Comparison of ENCODE assay signal across 8 cellular contexts in the genomic region with DNA sequence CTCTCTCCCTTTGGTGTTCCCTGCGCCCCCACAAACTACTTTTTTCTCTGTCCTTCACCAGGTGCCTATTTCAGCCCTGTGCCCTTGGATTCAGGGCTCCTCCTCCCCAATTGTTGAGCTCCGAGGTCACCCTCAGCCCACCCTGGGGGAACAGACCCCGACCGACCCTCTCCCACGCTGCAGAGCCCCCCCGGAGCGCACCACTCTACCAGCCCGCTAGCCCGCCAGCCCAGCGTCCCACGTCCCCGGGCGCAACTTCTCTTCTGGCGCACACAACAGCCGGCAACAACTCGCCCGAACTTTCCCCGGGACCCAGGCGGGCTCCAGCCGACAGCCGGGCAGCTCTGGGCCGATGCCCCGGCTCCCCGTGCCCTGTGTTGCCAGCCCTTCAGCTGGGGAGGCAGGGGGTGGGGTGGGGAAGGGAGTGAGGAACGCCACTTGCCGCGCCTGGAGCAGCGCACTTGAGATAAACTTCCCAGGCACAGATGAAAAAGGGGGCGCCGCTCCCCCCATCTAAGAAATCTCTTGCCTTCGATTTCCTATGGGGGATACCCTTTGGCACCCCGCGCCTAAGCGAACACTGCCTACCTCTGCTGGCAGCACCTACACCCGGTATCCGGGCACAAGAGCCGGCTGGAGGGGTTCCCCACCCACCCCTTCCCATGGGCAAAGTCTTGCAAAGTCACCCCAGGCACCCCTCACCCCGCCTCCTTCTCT. TPM values are rescaled to one million over a fixed set of nuclear protein-coding genes. Genes with fewer than 3 reads are reported as not detected.
DNase-seq lines count a peak whose midpoint lies in the region; FAIRE-seq and TF ChIP-seq lines count a peak whose summit lies in the region.

No MANE protein-coding gene starts in this region.

- no peak for FAIRE-seq in GM12891 (lab: Jason Lieb, UNC)

- 0 to 2% methylated on average over 20 to 26 of the region's 38 CpGs for WGBS in mesodermal cell (ENCODE audit: insufficient coverage in 2 of 2), 2 experiments

- TF ChIP-seq POLR2A in GM12891 (IDR thresholded peaks at IDR 0.05; ENCODE audit: low read depth, low read length): no peak

- H3K9me3 ChIP-seq in AG04450 (ENCODE audit: control insufficient read depth, insufficient read depth, low read length): no peaks in the 10 kb centered on the region; the same call in 1 of the 2 replicates
- H3K9me3 ChIP-seq in HUES48 (ENCODE audit: control insufficient read depth, insufficient read depth, low read length): no peaks in the 10 kb centered on the region
- H3K9me3 ChIP-seq in mesodermal cell (ENCODE audit: control insufficient read depth, low read length): no peaks in the 10 kb centered on the region

- H3K4me3 ChIP-seq in AG04450 (ENCODE audit: low read depth, low read length): peak overlapping the region; percentile 44
- peak overlapping the region; percentile 71 for H3K4me3 ChIP-seq in HUES48 (ENCODE audit: low read depth, low read length)
- peak overlapping the region; percentile 32 to 45 for H3K4me3 ChIP-seq in cardiac fibroblast (replicated peaks in 1 of 2; ENCODE audit: low read depth in 2 of 2, low read length in 2 of 2)
- H3K4me3 ChIP-seq in mesodermal cell (ENCODE audit: extremely low read depth, insufficient read depth, low read length, poor library complexity, severe bottlenecking): peak overlapping the region; percentile 62

- no peak overlapping the region for H3K27ac ChIP-seq in AG04450 (ENCODE audit: low read depth, low read length)
- no peak overlapping the region for H3K27ac ChIP-seq in HUES48 (ENCODE audit: low read depth, low read length)
- no peak overlapping the region for H3K27ac ChIP-seq in mesodermal cell (ENCODE audit: low read depth, low read length, severe bottlenecking)

- DNase-seq in AG04450 (ENCODE audit: low read depth, low spot score) (no peak), cardiac fibroblast (ENCODE audit: low read depth in 2 of 2) (peak in 1 of 2 donors; percentile 23), globus pallidus (ENCODE audit: low spot score) (no peak), SK-N-DZ (ENCODE audit: low spot score) (no peak), GM12891 (ENCODE audit: insufficient read length, low spot score) (no peak)
- no peak for DNase-seq in stimulated activated CD4-positive, alpha-beta T cell treated with anti-CD3 and anti-CD28 coated beads, Interleukin-4, amount 100 ng/mL, for 24 hours

- TF ChIP-seq CTCF in AG04450 (IDR thresholded peaks at IDR 0.05; ENCODE audit: low read depth, low read length) (no peak), cardiac fibroblast (IDR thresholded peaks at IDR 0.05; ENCODE audit: low read depth, low read length) (no peak)

- H3K27me3 ChIP-seq in AG04450 (ENCODE audit: control insufficient read depth, insufficient read depth, low read length) (peaks cover 59% of the 10 kb centered on the region), HUES48 (ENCODE audit: control insufficient read depth, insufficient read depth, low read length) (peaks cover 81% of the 10 kb centered on the region)

- peaks cover 24% of the 10 kb centered on the region for H3K4me1 ChIP-seq in HUES48 (ENCODE audit: control insufficient read depth, insufficient read depth, low read length)
- peaks cover 15% of the 10 kb centered on the region for H3K4me1 ChIP-seq in mesodermal cell (ENCODE audit: control insufficient read depth, insufficient read depth, low read length, poor library complexity, severe bottlenecking)

- CTCF ChIA-PET in AG04450 (lab: Charles Lee): no interaction called here

- POLR2A ChIA-PET in AG04450 (lab: Yijun Ruan, JAX): no interaction called here

- H3K36me3 ChIP-seq in HUES48 (ENCODE audit: control insufficient read depth, insufficient read depth, low read length): no peaks in the 10 kb centered on the region
- H3K36me3 ChIP-seq in mesodermal cell (ENCODE audit: control insufficient read depth, insufficient read depth, low read length): no peaks in the 10 kb centered on the region

- no peak overlapping the region for H3K9ac ChIP-seq in HUES48 (ENCODE audit: low read depth, low read length)

TF ChIP-seq in GM12891, 5 proteins besides CTCF, POLR2A, EP300 and RAD21:
- TF ChIP-seq POLR2AphosphoS5 (IDR thresholded peaks at IDR 0.05; ENCODE audit: low read depth, low read length) (no peak), PAX5 (IDR thresholded peaks at IDR 0.05; ENCODE audit: insufficient read depth, low read length, severe bottlenecking) (no peak), TAF1 (IDR thresholded peaks at IDR 0.05; ENCODE audit: low read depth, low read length) (no peak)

RNA-seq across cellular contexts. Expression of a gene that starts 1.0 kb away (rescaled TPM):
- 0.06 and 0.09 TPM in 2 replicates for polyA plus RNA-seq in AG04450 (2011; rRNA removed)
- 0.14 and 0.17 TPM in 2 replicates for polyA minus RNA-seq in AG04450 (2011; rRNA and poly(A)+ RNA removed)
- polyA plus RNA-seq in mesodermal cell (2013, experiment 1 of 2): 7.6 TPM
- 6.6 TPM for polyA plus RNA-seq in mesodermal cell (2013, experiment 2 of 2)
- polyA plus RNA-seq in SK-N-DZ (2014; cell fraction: cytosol; rRNA removed): 0.92 and 1.3 TPM in 2 replicates
- polyA plus RNA-seq in SK-N-DZ (2014; cell fraction: nucleus; rRNA removed): 0.47 and 2.3 TPM in 2 replicates
- polyA plus RNA-seq in GM12891 (2012; ENCODE audit: low read depth, missing spikeins): 1.3 TPM
